ENCODE assay signal across 16 cellular contexts in genomic region chr13:114263590-114263989, GRCh38. TPM values are rescaled to one million over a fixed set of nuclear protein-coding genes. Genes with fewer than 3 reads are reported as not detected.
DNase-seq lines count a peak whose midpoint lies in the region; ATAC-seq and TF ChIP-seq lines count a peak whose summit lies in the region.
"Had no signal": no experiment of that assay in that cellular context is flagged by ENCODE, and none has a peak within 500 bp of the region (broad histone marks: within the 10 kb centered on the region; RNA-seq: fewer than 3 reads in every experiment).

No MANE protein-coding gene starts in this region.

- H3K4me1 Mint-ChIP-seq in activated CD8-positive, alpha-beta memory T cell treated with anti-CD3 and anti-CD28 coated beads, Interleukin-2, amount 10 ng/mL, durations not matched to agents 7 days and 5 days, result peaks cover 60% of the 10 kb centered on the region
- H3K4me1 Mint-ChIP-seq in activated naive CD8-positive, alpha-beta T cell treated with anti-CD3 and anti-CD28 coated beads, Interleukin-2, amount 10 ng/mL, durations not matched to agents 7 days and 5 days, result peaks cover 38% of the 10 kb centered on the region
- H3K4me1 Mint-ChIP-seq in stimulated activated naive B cell treated with anti-CD40 and anti-IgM and Interleukin-4, amounts not matched to agents 10 μg/mL and 1 μg/mL and 100 μg/mL, for 72 hours, result peaks cover 35 to 44% of the 10 kb centered on the region in 2 donors

- no peak overlapping the region for H3K4me3 Mint-ChIP-seq in activated CD8-positive, alpha-beta memory T cell treated with anti-CD3 and anti-CD28 coated beads, Interleukin-2, amount 10 ng/mL, durations not matched to agents 7 days and 5 days
- H3K4me3 Mint-ChIP-seq in activated naive CD8-positive, alpha-beta T cell treated with anti-CD3 and anti-CD28 coated beads, Interleukin-2, amount 10 ng/mL, durations not matched to agents 7 days and 5 days, result peak overlapping the region; percentile 69
- peak overlapping the region; percentile 7 to 22 for H3K4me3 Mint-ChIP-seq in stimulated activated naive B cell treated with anti-CD40 and anti-IgM and Interleukin-4, amounts not matched to agents 10 μg/mL and 1 μg/mL and 100 μg/mL, for 72 hours

- POLR2A ChIA-PET in activated naive CD8-positive, alpha-beta T cell treated with anti-CD3 and anti-CD28 coated beads, Interleukin-2, amount 10 ng/mL, durations not matched to agents 7 days and 5 days (lab: Charles Lee), result no interaction called here

- no peak for TF ChIP-seq CTCF in testis (IDR thresholded peaks at IDR 0.05)

- CTCF ChIA-PET in activated CD8-positive, alpha-beta memory T cell treated with anti-CD3 and anti-CD28 coated beads, Interleukin-2, amount 10 ng/mL, durations not matched to agents 7 days and 5 days (lab: Charles Lee), result no interaction called here

- no peaks in the 10 kb centered on the region for H3K27me3 ChIP-seq in testis

- no peak for TF ChIP-seq POLR2A in testis (IDR thresholded peaks at IDR 0.05)

- 83 to 88% methylated on average over 5 of the region's 5 CpGs for WGBS in testis, 2 donors

- intact Hi-C loops in testis (cut with DNase I; ENCODE audit: low total_unique reads), result no loop called here

- peak overlapping the region; percentile 66 for H3K27ac Mint-ChIP-seq in activated CD8-positive, alpha-beta memory T cell treated with anti-CD3 and anti-CD28 coated beads, Interleukin-2, amount 10 ng/mL, durations not matched to agents 7 days and 5 days
- H3K27ac Mint-ChIP-seq in activated naive CD8-positive, alpha-beta T cell treated with anti-CD3 and anti-CD28 coated beads, Interleukin-2, amount 10 ng/mL, durations not matched to agents 7 days and 5 days, result peak overlapping the region; percentile 86
- H3K27ac Mint-ChIP-seq in stimulated activated naive B cell treated with anti-CD40 and anti-IgM and Interleukin-4, amounts not matched to agents 10 μg/mL and 1 μg/mL and 100 μg/mL, for 72 hours, result peak overlapping the region; percentile 77

- H3K9me3 Mint-ChIP-seq in activated CD8-positive, alpha-beta memory T cell treated with anti-CD3 and anti-CD28 coated beads, Interleukin-2, amount 10 ng/mL, durations not matched to agents 7 days and 5 days (ENCODE audit: low read depth), result no peaks in the 10 kb centered on the region
- H3K9me3 Mint-ChIP-seq in activated naive CD8-positive, alpha-beta T cell treated with anti-CD3 and anti-CD28 coated beads, Interleukin-2, amount 10 ng/mL, durations not matched to agents 7 days and 5 days, result peaks cover 4% of the 10 kb centered on the region
- H3K9me3 Mint-ChIP-seq in stimulated activated naive B cell treated with anti-CD40 and anti-IgM and Interleukin-4, amounts not matched to agents 10 μg/mL and 1 μg/mL and 100 μg/mL, for 72 hours, result no peaks in the 10 kb centered on the region

- no peak overlapping the region for H3K4me3 ChIP-seq in Jurkat, Clone E6-1 (ENCODE audit: low read length)
- no peak overlapping the region for H3K4me3 ChIP-seq in testis
- H3K4me3 ChIP-seq: psoas muscle had no signal

- no peaks in the 10 kb centered on the region for H3K27me3 Mint-ChIP-seq in activated CD8-positive, alpha-beta memory T cell treated with anti-CD3 and anti-CD28 coated beads, Interleukin-2, amount 10 ng/mL, durations not matched to agents 7 days and 5 days
- H3K27me3 Mint-ChIP-seq in activated naive CD8-positive, alpha-beta T cell treated with anti-CD3 and anti-CD28 coated beads, Interleukin-2, amount 10 ng/mL, durations not matched to agents 7 days and 5 days, result no peaks in the 10 kb centered on the region
- no peaks in the 10 kb centered on the region for H3K27me3 Mint-ChIP-seq in stimulated activated naive B cell treated with anti-CD40 and anti-IgM and Interleukin-4, amounts not matched to agents 10 μg/mL and 1 μg/mL and 100 μg/mL, for 72 hours

- no peak overlapping the region for H3K27ac ChIP-seq in testis
- H3K27ac ChIP-seq: psoas muscle had no signal

- no peaks in the 10 kb centered on the region for H3K9me3 ChIP-seq in testis
- H3K9me3 ChIP-seq: psoas muscle had no signal

- ATAC-seq in activated CD8-positive, alpha-beta memory T cell treated with anti-CD3 and anti-CD28 coated beads, Interleukin-2, amount 10 ng/mL, durations not matched to agents 7 days and 5 days, result peak; percentile 48
- ATAC-seq in activated naive CD8-positive, alpha-beta T cell treated with anti-CD3 and anti-CD28 coated beads, Interleukin-2, amount 10 ng/mL, durations not matched to agents 7 days and 5 days (ENCODE audit: low read depth), result peak; percentile 45
- ATAC-seq in stimulated activated naive B cell treated with anti-CD40 and anti-IgM and Interleukin-4, amounts not matched to agents 10 μg/mL and 1 μg/mL and 100 μg/mL, for 72 hours (replicated peaks), result peak; percentile 36 to 44
- ATAC-seq in left lobe of liver, result no peak
- ATAC-seq: psoas muscle had no signal

- H3K36me3 ChIP-seq in testis (ENCODE audit: low read depth, missing control alignments), result no peaks in the 10 kb centered on the region

- DNase-seq in activated CD8-positive, alpha-beta memory T cell treated with anti-CD3 and anti-CD28 coated beads, Interleukin-2, amount 10 ng/mL, durations not matched to agents 7 days and 5 days, result no peak
- DNase-seq in activated CD8-positive, alpha-beta memory T cell treated with anti-CD3 and anti-CD28 coated beads, Interleukin-2, amount 50 U/mL, for 4 hours, result no peak
- peak; percentile 91 for DNase-seq in Jurkat, Clone E6-1 (ENCODE audit: low read depth, low spot score)
- DNase-seq in activated naive CD8-positive, alpha-beta T cell treated with anti-CD3 and anti-CD28 coated beads, Interleukin-2, amount 10 ng/mL, durations not matched to agents 7 days and 5 days, result no peak
- DNase-seq in stimulated activated naive B cell treated with anti-CD40 and anti-IgM and Interleukin-4, amounts not matched to agents 10 μg/mL and 1 μg/mL and 100 μg/mL, for 72 hours, result no peak
- no peak for DNase-seq in left lobe of liver (ENCODE audit: low spot score)
- DNase-seq in NOMO-1 treated with dmso at 0.1 percent for 144 hours (lab: John Stamatoyannopoulos, UW; ENCODE audit: unreplicated experiment), result no peak
- DNase-seq in testis, result no peak
- DNase-seq: activated CD4-positive, CD25-positive, alpha-beta regulatory T cell; EL; hypothalamus; mammary epithelial cell; NCI-H524; psoas muscle; Right ventricle myocardium superior; stimulated activated CD4-positive, alpha-beta T cell treated with anti-CD3 and anti-CD28 coated beads, Interleukin-2, amount 100 ng/mL, for 48 hours had no signal

- H3K4me1 ChIP-seq in testis, result no peaks in the 10 kb centered on the region
- H3K4me1 ChIP-seq: psoas muscle had no signal

- peaks cover 71% of the 10 kb centered on the region for H3K36me3 Mint-ChIP-seq in activated CD8-positive, alpha-beta memory T cell treated with anti-CD3 and anti-CD28 coated beads, Interleukin-2, amount 10 ng/mL, durations not matched to agents 7 days and 5 days
- peaks cover 52% of the 10 kb centered on the region for H3K36me3 Mint-ChIP-seq in activated naive CD8-positive, alpha-beta T cell treated with anti-CD3 and anti-CD28 coated beads, Interleukin-2, amount 10 ng/mL, durations not matched to agents 7 days and 5 days
- H3K36me3 Mint-ChIP-seq in stimulated activated naive B cell treated with anti-CD40 and anti-IgM and Interleukin-4, amounts not matched to agents 10 μg/mL and 1 μg/mL and 100 μg/mL, for 72 hours, result peaks cover 36 to 66% of the 10 kb centered on the region in 2 donors

RNA-seq across cellular contexts. Expression of gene UPF3A, which starts 17.8 kb away (rescaled TPM):
- total RNA-seq in activated CD8-positive, alpha-beta memory T cell treated with anti-CD3 and anti-CD28 coated beads, Interleukin-2, amount 10 ng/mL, durations not matched to agents 7 days and 5 days, result 10 to 100 TPM; 56.1 to 63.4 TPM
- 50.3 TPM for polyA plus RNA-seq in Jurkat, Clone E6-1 (2012; ENCODE audit: insufficient read depth, insufficient read length)
- total RNA-seq in activated naive CD8-positive, alpha-beta T cell treated with anti-CD3 and anti-CD28 coated beads, Interleukin-2, amount 10 ng/mL, durations not matched to agents 7 days and 5 days, result 10 to 100 TPM; 63.8 to 68.7 TPM
- 22.0 TPM for total RNA-seq in left lobe of liver
- total RNA-seq in testis, result 100 to 1,000 TPM in 1 of 2 donors, 10 to 100 TPM in 1; 88.0 to 112 TPM
- polyA plus RNA-seq in testis (ENCODE audit: insufficient read depth, low read depth, low replicate concordance), result 96.7 TPM

RNA-seq across cellular contexts. Expression of gene CDC16, which starts 28.9 kb away (rescaled TPM):
- 10 to 100 TPM; 73.5 to 81.5 TPM for total RNA-seq in activated CD8-positive, alpha-beta memory T cell treated with anti-CD3 and anti-CD28 coated beads, Interleukin-2, amount 10 ng/mL, durations not matched to agents 7 days and 5 days
- 71.4 TPM for polyA plus RNA-seq in Jurkat, Clone E6-1 (2012; ENCODE audit: insufficient read depth, insufficient read length)
- 10 to 100 TPM; 91.1 to 99.7 TPM for total RNA-seq in activated naive CD8-positive, alpha-beta T cell treated with anti-CD3 and anti-CD28 coated beads, Interleukin-2, amount 10 ng/mL, durations not matched to agents 7 days and 5 days
- total RNA-seq in left lobe of liver (28.1 TPM), testis (100 to 1,000 TPM in 1 of 2 donors, 10 to 100 TPM in 1; 88.1 to 110 TPM)
- 96.8 TPM for polyA plus RNA-seq in testis (ENCODE audit: insufficient read depth, low read depth, low replicate concordance)

RNA-seq across cellular contexts. Expression of gene CHAMP1, which starts 50.7 kb away (rescaled TPM):
- total RNA-seq in activated CD8-positive, alpha-beta memory T cell treated with anti-CD3 and anti-CD28 coated beads, Interleukin-2, amount 10 ng/mL, durations not matched to agents 7 days and 5 days, result 10 to 100 TPM; 34.1 to 37.0 TPM
- 15.0 TPM for polyA plus RNA-seq in Jurkat, Clone E6-1 (2012; ENCODE audit: insufficient read depth, insufficient read length)
- 10 to 100 TPM; 30.5 to 30.8 TPM for total RNA-seq in activated naive CD8-positive, alpha-beta T cell treated with anti-CD3 and anti-CD28 coated beads, Interleukin-2, amount 10 ng/mL, durations not matched to agents 7 days and 5 days
- total RNA-seq in left lobe of liver, result 8.8 TPM
- 10 to 100 TPM; 19.2 to 21.7 TPM for total RNA-seq in testis
- 15.0 TPM for polyA plus RNA-seq in testis (ENCODE audit: insufficient read depth, low read depth, low replicate concordance)
